In genomic region chr11:32332990-32333334, GRCh38 we compare ENCODE assay signal across 9 cellular contexts.
DNase-seq lines count a peak whose midpoint lies in the region; ATAC-seq and TF ChIP-seq lines count a peak whose summit lies in the region.
"Had no signal": no experiment of that assay in that cellular context is flagged by ENCODE, and none has a peak within 500 bp of the region (broad histone marks: within the 10 kb centered on the region; RNA-seq: fewer than 3 reads in every experiment).

No MANE protein-coding gene starts in this region.

- ATAC-seq in activated T-cell treated with anti-CD3 and anti-CD28 coated beads, Interleukin-2, amount 50 U/mL, for 4 hours: peak in 1 of 2 donors; percentile 34
- peak; percentile 12 for ATAC-seq in body of pancreas
- no peak for ATAC-seq in thoracic aorta (ENCODE audit: insufficient number of reproducible peaks, low FRiP score, low read depth)

- 13 to 19% methylated on average over 14 of the region's 14 CpGs for WGBS in body of pancreas, 2 donors
- WGBS in mesodermal cell (ENCODE audit: insufficient coverage in 2 of 2), 2 experiments: 55 to 63% methylated on average over 8 to 14 of the region's 14 CpGs

- H3K36me3 ChIP-seq in body of pancreas (replicated peaks in 1 of 2; ENCODE audit: insufficient read depth in 1 of 2, low read depth in 2 of 2): no peaks in the 10 kb centered on the region
- no peaks in the 10 kb centered on the region for H3K36me3 ChIP-seq in mesodermal cell (ENCODE audit: control insufficient read depth, insufficient read depth, low read length)
- H3K36me3 ChIP-seq in thoracic aorta: no peaks in the 10 kb centered on the region

- intact Hi-C loops in body of pancreas (cut with DNase I): no loop called here

- H3K27me3 Mint-ChIP-seq in activated T-cell treated with anti-CD3 and anti-CD28 coated beads, Interleukin-2, amount 50 U/mL, for 4 hours (ENCODE audit: low read depth): peaks cover 29% of the 10 kb centered on the region

- TF ChIP-seq POLR2A in body of pancreas (IDR thresholded peaks at IDR 0.05): no peak

- peak overlapping the region in 1 of 2 donors; percentile 13 for H3K4me3 ChIP-seq in body of pancreas
- peak overlapping the region; percentile 26 for H3K4me3 ChIP-seq in mesodermal cell (ENCODE audit: extremely low read depth, insufficient read depth, low read length, poor library complexity, severe bottlenecking)
- peak overlapping the region; percentile 72 for H3K4me3 ChIP-seq in thoracic aorta

- no peaks in the 10 kb centered on the region for H3K36me3 Mint-ChIP-seq in activated T-cell treated with anti-CD3 and anti-CD28 coated beads, Interleukin-2, amount 50 U/mL, for 4 hours (ENCODE audit: insufficient read depth)

- no peaks in the 10 kb centered on the region for H3K27me3 ChIP-seq in body of pancreas
- H3K27me3 ChIP-seq in thoracic aorta (replicated peaks; ENCODE audit: insufficient read depth): no peaks in the 10 kb centered on the region

- DNase-seq in activated T-cell treated with anti-CD3 and anti-CD28 coated beads, Interleukin-2, amount 50 U/mL, for 4 hours: no peak
- no peak for DNase-seq in activated T-cell treated with anti-CD3 and anti-CD28 coated beads for 4 hours
- no peak for DNase-seq in body of pancreas
- DNase-seq in thoracic aorta (ENCODE audit: low spot score): no peak
- DNase-seq in NOMO-1 treated with DMSO at 0.1 percent for 48 hours (lab: John Stamatoyannopoulos, UW; ENCODE audit: unreplicated experiment): no peak
- DNase-seq in NK-92 treated with Interleukin-12 subunit alpha and Interleukin-12 subunit beta, amount 100 ng/mL, for 24 hours (lab: John Stamatoyannopoulos, UW): no peak
- DNase-seq in C1 segment of cervical spinal cord (lab: John Stamatoyannopoulos, UW): no peak
- DNase-seq: NCI-H2029 treated with DMSO at 0.1 percent for 48 hours had no signal

- TF ChIP-seq CTCF in body of pancreas (IDR thresholded peaks at IDR 0.05) (no peak), thoracic aorta (IDR thresholded peaks at IDR 0.05) (no peak)

- H3K4me1 Mint-ChIP-seq in activated T-cell treated with anti-CD3 and anti-CD28 coated beads, Interleukin-2, amount 50 U/mL, for 4 hours (ENCODE audit: low read depth): peaks cover 16% of the 10 kb centered on the region

- H3K9me3 Mint-ChIP-seq in activated T-cell treated with anti-CD3 and anti-CD28 coated beads, Interleukin-2, amount 50 U/mL, for 4 hours: no peaks in the 10 kb centered on the region

- H3K9me3 ChIP-seq in body of pancreas (no peaks in the 10 kb centered on the region), mesodermal cell (ENCODE audit: control insufficient read depth, low read length) (peaks cover 6% of the 10 kb centered on the region), thoracic aorta (no peaks in the 10 kb centered on the region)

- H3K27ac ChIP-seq in body of pancreas (no peak overlapping the region), mesodermal cell (ENCODE audit: low read depth, low read length, severe bottlenecking) (no peak overlapping the region), thoracic aorta (no peak overlapping the region)

- H3K4me1 ChIP-seq in body of pancreas (peaks cover 18% of the 10 kb centered on the region), mesodermal cell (ENCODE audit: control insufficient read depth, insufficient read depth, low read length, poor library complexity, severe bottlenecking) (no peaks in the 10 kb centered on the region), thoracic aorta (ENCODE audit: control insufficient read depth in 1 of 2, low read depth in 2 of 2) (peaks cover 0 to 4% of the 10 kb centered on the region in 2 donors)

- H3K4me3 Mint-ChIP-seq in activated T-cell treated with anti-CD3 and anti-CD28 coated beads, Interleukin-2, amount 50 U/mL, for 4 hours: peak overlapping the region; percentile 77
